Comparison of ENCODE assay signal across 8 cellular contexts in genomic region chr5:181260720-181261319, GRCh38. TPM values are rescaled to one million over a fixed set of nuclear protein-coding genes. Genes with fewer than 3 reads are reported as not detected.
A peak's percentile ranks its signal among the peaks of the same experiment; 100 is the strongest.
DNase-seq lines count a peak whose midpoint lies in the region; TF ChIP-seq lines count a peak whose summit lies in the region.

Gene TRIM52, minus strand, starts transcription at chr5:181261143. Its CDS starts 330 bp downstream, at chr5:181260813.

- peaks cover 20% of the 10 kb centered on the region for H3K79me2 ChIP-seq in parathyroid adenoma

- peak within 1 kb of the TSS; percentile 96 for H3K27ac ChIP-seq in parathyroid adenoma

- H3K9ac ChIP-seq in ES-I3 (ENCODE audit: low read depth, low read length) (peak within 1 kb of the TSS; percentile 90), parathyroid adenoma (peak within 1 kb of the TSS; percentile 94)

- TF ChIP-seq CTCF in parathyroid adenoma (IDR thresholded peaks at IDR 0.05) (no peak), type B pancreatic cell (conservative IDR thresholded peaks at IDR 0.05) (no peak)

- peak within 1 kb of the TSS; percentile 93 for H2AFZ ChIP-seq in parathyroid adenoma

- H3K4me3 ChIP-seq in parathyroid adenoma (ENCODE audit: low read depth, low read length): peak within 1 kb of the TSS; percentile 90

- no peaks in the 10 kb centered on the region for H3K27me3 ChIP-seq in parathyroid adenoma (ENCODE audit: control insufficient read depth, insufficient read depth, low read length)

- DNase-seq in HCEC 1CT (peak; percentile 87), NCI-H226 (peak; percentile 81), glomerular endothelial cell (ENCODE audit: extremely low read depth, low read depth, low spot score) (peak; percentile 52), type B pancreatic cell (ENCODE audit: extremely low spot score, unreplicated experiment) (peak; percentile 89), NOMO-1 treated with DMSO at 0.1 percent for 48 hours (lab: John Stamatoyannopoulos, UW; ENCODE audit: unreplicated experiment) (no peak)
- DNase-seq in activated effector memory CD4-positive, alpha-beta T cell treated with Interleukin-2 at 50 U/mL for 16 hours: peak; percentile 86

- peak within 1 kb of the TSS; percentile 92 for H3K4me2 ChIP-seq in parathyroid adenoma (ENCODE audit: low read length)

- H3K4me1 ChIP-seq in ES-I3 (ENCODE audit: insufficient read depth, low read length) (no peaks in the 10 kb centered on the region), parathyroid adenoma (peaks cover 3% of the 10 kb centered on the region)

- peaks cover 3% of the 10 kb centered on the region; the same call in 1 of the 2 replicates for H3K36me3 ChIP-seq in ES-I3 (ENCODE audit: insufficient read depth, low read length)
- no peaks in the 10 kb centered on the region for H3K36me3 ChIP-seq in parathyroid adenoma (ENCODE audit: control insufficient read depth, insufficient read depth, low read length)

- peak within 1 kb of the TSS; percentile 100 for H3K4me3 Mint-ChIP-seq in type B pancreatic cell

- H3K27me3 Mint-ChIP-seq in type B pancreatic cell: no peaks in the 10 kb centered on the region

- H3K9me3 Mint-ChIP-seq in type B pancreatic cell: no peaks in the 10 kb centered on the region

- no peaks in the 10 kb centered on the region for H3K9me3 ChIP-seq in ES-I3 (ENCODE audit: control insufficient read depth, insufficient read depth, low read length)
- H3K9me3 ChIP-seq in parathyroid adenoma (ENCODE audit: control insufficient read depth, low read length): no peaks in the 10 kb centered on the region

- H3K4me1 Mint-ChIP-seq in type B pancreatic cell (ENCODE audit: unreplicated experiment): peaks cover 33% of the 10 kb centered on the region

- peaks cover 12% of the 10 kb centered on the region for H3K36me3 Mint-ChIP-seq in type B pancreatic cell

- H3K27ac Mint-ChIP-seq in type B pancreatic cell: peak within 1 kb of the TSS; percentile 87

RNA-seq across cellular contexts. Expression of gene TRIM52, which starts in this region (rescaled TPM):
- total RNA-seq in glomerular endothelial cell: 4.0 and 7.1 TPM in 2 replicates
- total RNA-seq in type B pancreatic cell (ENCODE audit: low replicate concordance): 10.1 and 14.1 TPM in 2 replicates
